ENCODE assay signal across 9 cellular contexts in the genomic region with DNA sequence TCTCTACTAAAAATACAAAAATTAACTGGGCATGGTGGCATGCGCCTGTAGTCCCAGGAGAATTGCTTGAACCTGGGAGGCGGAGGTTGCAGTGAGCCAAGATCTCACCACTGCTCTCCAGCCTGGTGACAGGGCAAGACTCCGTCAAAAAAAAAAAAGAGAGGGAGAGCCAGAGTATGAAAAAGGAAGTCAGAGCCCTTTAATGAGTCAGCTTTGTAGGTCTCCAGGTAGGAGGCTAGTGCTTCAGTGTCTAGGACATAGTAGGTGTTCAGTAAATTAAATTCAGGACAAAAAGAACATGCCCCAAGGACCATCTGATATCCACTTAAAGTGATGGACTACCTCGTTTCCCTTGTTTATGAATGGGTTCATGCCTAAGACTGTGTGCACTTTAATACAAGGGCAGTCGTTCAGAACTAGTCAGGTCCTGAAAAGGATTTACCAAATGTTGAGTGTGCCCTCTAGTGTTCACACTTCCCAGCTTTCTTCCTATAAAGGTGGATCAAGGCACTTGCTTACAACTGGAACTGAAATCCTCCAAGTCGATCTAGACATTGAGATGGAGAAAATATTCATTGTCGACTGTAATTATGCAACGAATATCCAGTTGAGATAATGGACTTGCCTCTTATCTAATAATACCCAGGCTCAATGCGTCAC. TPM values are rescaled to one million over a fixed set of nuclear protein-coding genes. Genes with fewer than 3 reads are reported as not detected.
DNase-seq lines count a peak whose midpoint lies in the region; ATAC-seq and TF ChIP-seq lines count a peak whose summit lies in the region.
"Had no signal": no experiment of that assay in that cellular context is flagged by ENCODE, and none has a peak within 500 bp of the region (broad histone marks: within the 10 kb centered on the region; RNA-seq: fewer than 3 reads in every experiment).

No MANE protein-coding gene starts in this region.

- no peaks in the 10 kb centered on the region for H3K36me3 ChIP-seq in endodermal cell (ENCODE audit: control insufficient read depth, insufficient read depth, low read length)

- 7 to 35% methylated on average over 2 to 8 of the region's 9 CpGs for WGBS in endodermal cell (ENCODE audit: insufficient coverage in 1 of 2, insufficient read length in 1 of 2), 2 experiments

- no peaks in the 10 kb centered on the region for H3K27me3 ChIP-seq in endodermal cell (ENCODE audit: control insufficient read depth, insufficient read depth, low read length, poor library complexity, severe bottlenecking)

- H3K27me3 Mint-ChIP-seq in Calu3 (ENCODE audit: unreplicated experiment) (no peaks in the 10 kb centered on the region), endodermal cell (ENCODE audit: insufficient read depth) (peaks cover 2% of the 10 kb centered on the region), nephron progenitor cell (ENCODE audit: low read depth, poor library complexity) (no peaks in the 10 kb centered on the region)
- peaks cover 5% of the 10 kb centered on the region for H3K27me3 Mint-ChIP-seq in activated naive CD4-positive, alpha-beta T cell treated with anti-CD3 and anti-CD28 coated beads, Interleukin-2, amount 10 ng/mL, durations not matched to agents 7 days and 5 days
- H3K27me3 Mint-ChIP-seq: activated B cell treated with CpG ODN at 0.5 μM for 24 hours had no signal

- no peaks in the 10 kb centered on the region for H3K9me3 ChIP-seq in endodermal cell (ENCODE audit: control insufficient read depth, low read length)

- no peak overlapping the region for H3K27ac Mint-ChIP-seq in Calu3 (ENCODE audit: unreplicated experiment)
- no peak overlapping the region for H3K27ac Mint-ChIP-seq in endodermal cell
- no peak overlapping the region for H3K27ac Mint-ChIP-seq in nephron progenitor cell
- no peak overlapping the region for H3K27ac Mint-ChIP-seq in activated naive CD4-positive, alpha-beta T cell treated with anti-CD3 and anti-CD28 coated beads, Interleukin-2, amount 10 ng/mL, durations not matched to agents 7 days and 5 days
- H3K27ac Mint-ChIP-seq: activated B cell treated with CpG ODN at 0.5 μM for 24 hours had no signal

- H3K27ac ChIP-seq in endodermal cell (ENCODE audit: low read depth, low read length): no peak overlapping the region

- no peak overlapping the region for H3K4me3 ChIP-seq in endodermal cell (ENCODE audit: low read length)

- no peak overlapping the region for H3K4me3 Mint-ChIP-seq in Calu3 (ENCODE audit: low read depth, unreplicated experiment)
- no peak overlapping the region for H3K4me3 Mint-ChIP-seq in endodermal cell
- no peak overlapping the region for H3K4me3 Mint-ChIP-seq in nephron progenitor cell
- H3K4me3 Mint-ChIP-seq in activated naive CD4-positive, alpha-beta T cell treated with anti-CD3 and anti-CD28 coated beads, Interleukin-2, amount 10 ng/mL, durations not matched to agents 7 days and 5 days: no peak overlapping the region
- H3K4me3 Mint-ChIP-seq: activated B cell treated with CpG ODN at 0.5 μM for 24 hours had no signal

- DNase-seq in Calu3: peak; percentile 11
- peak; percentile 78 for DNase-seq in NCI-H82 (lab: John Stamatoyannopoulos, UW)
- peak; percentile 71 for DNase-seq in endodermal cell
- peak; percentile 21 for DNase-seq in nephron progenitor cell
- DNase-seq in activated naive CD4-positive, alpha-beta T cell treated with anti-CD3 and anti-CD28 coated beads, Interleukin-2, amount 10 ng/mL, durations not matched to agents 7 days and 5 days: no peak
- DNase-seq: activated B cell treated with CpG ODN at 0.5 μM for 24 hours had no signal

- BruUV-seq in Calu3 (replicated peaks; lab: Mats Ljungman, UMichigan): no TSS peak

- H3K4me1 Mint-ChIP-seq in Calu3 (ENCODE audit: low read depth, unreplicated experiment) (no peaks in the 10 kb centered on the region), endodermal cell (peaks cover 2% of the 10 kb centered on the region), nephron progenitor cell (no peaks in the 10 kb centered on the region)
- H3K4me1 Mint-ChIP-seq in activated naive CD4-positive, alpha-beta T cell treated with anti-CD3 and anti-CD28 coated beads, Interleukin-2, amount 10 ng/mL, durations not matched to agents 7 days and 5 days: no peaks in the 10 kb centered on the region

- intact Hi-C loops in Calu3 (cut with micrococcal nuclease; ENCODE audit: unreplicated experiment): loop anchor here (5.0 kb wide), 1 partner anchor 413 kb away; no protein-coding TSS in a partner anchor

- TF ChIP-seq CTCF in Calu3 (IDR thresholded peaks at IDR 0.05; ENCODE audit: unreplicated experiment) (no peak), endodermal cell (conservative IDR thresholded peaks at IDR 0.05) (peak; percentile 89), nephron progenitor cell (IDR thresholded peaks at IDR 0.05) (peak; percentile 52)

- H3K9ac ChIP-seq in endodermal cell (ENCODE audit: extremely low read depth, low read length, poor library complexity, severe bottlenecking): no peak overlapping the region

- no peaks in the 10 kb centered on the region for H3K36me3 Mint-ChIP-seq in Calu3 (ENCODE audit: insufficient read depth, unreplicated experiment)
- H3K36me3 Mint-ChIP-seq in endodermal cell (ENCODE audit: low read depth): no peaks in the 10 kb centered on the region
- no peaks in the 10 kb centered on the region for H3K36me3 Mint-ChIP-seq in nephron progenitor cell (ENCODE audit: low read depth)
- H3K36me3 Mint-ChIP-seq in activated naive CD4-positive, alpha-beta T cell treated with anti-CD3 and anti-CD28 coated beads, Interleukin-2, amount 10 ng/mL, durations not matched to agents 7 days and 5 days: no peaks in the 10 kb centered on the region

- ATAC-seq in GM18868 (IDR thresholded peaks at IDR 0.05; ENCODE audit: unreplicated experiment) (peak; percentile 93), HG03103 (IDR thresholded peaks at IDR 0.05; ENCODE audit: low read depth, unreplicated experiment) (peak; percentile 93), GM21526 (IDR thresholded peaks at IDR 0.05; ENCODE audit: low FRiP score, unreplicated experiment) (no peak)

- H3K9me3 Mint-ChIP-seq in Calu3 (ENCODE audit: low read depth, unreplicated experiment): no peaks in the 10 kb centered on the region
- no peaks in the 10 kb centered on the region for H3K9me3 Mint-ChIP-seq in endodermal cell
- peaks cover 12% of the 10 kb centered on the region for H3K9me3 Mint-ChIP-seq in nephron progenitor cell
- no peaks in the 10 kb centered on the region for H3K9me3 Mint-ChIP-seq in activated naive CD4-positive, alpha-beta T cell treated with anti-CD3 and anti-CD28 coated beads, Interleukin-2, amount 10 ng/mL, durations not matched to agents 7 days and 5 days
- H3K9me3 Mint-ChIP-seq: activated B cell treated with CpG ODN at 0.5 μM for 24 hours had no signal

- CTCF ChIA-PET in Calu3 (lab: Charles Lee): no interaction called here
- CTCF ChIA-PET in activated naive CD4-positive, alpha-beta T cell treated with anti-CD3 and anti-CD28 coated beads, Interleukin-2, amount 10 ng/mL, durations not matched to agents 7 days and 5 days (lab: Charles Lee): no interaction called here

- no peaks in the 10 kb centered on the region for H3K4me1 ChIP-seq in endodermal cell (ENCODE audit: control insufficient read depth, insufficient read depth, low read length)

RNA-seq across cellular contexts. Expression of gene F9, which starts 29.0 kb away (rescaled TPM):
- not detected in 2 replicates for total RNA-seq in Calu3 (2022)
- total RNA-seq in endodermal cell: not detected
- not detected for polyA plus RNA-seq in endodermal cell (2013, experiment 1 of 2)
- not detected for polyA plus RNA-seq in endodermal cell (2013, experiment 2 of 2)
- total RNA-seq: activated B cell treated with CpG ODN at 0.5 μM for 24 hours had no signal
